ENCODE assay signal across 9 cellular contexts in the genomic region with DNA sequence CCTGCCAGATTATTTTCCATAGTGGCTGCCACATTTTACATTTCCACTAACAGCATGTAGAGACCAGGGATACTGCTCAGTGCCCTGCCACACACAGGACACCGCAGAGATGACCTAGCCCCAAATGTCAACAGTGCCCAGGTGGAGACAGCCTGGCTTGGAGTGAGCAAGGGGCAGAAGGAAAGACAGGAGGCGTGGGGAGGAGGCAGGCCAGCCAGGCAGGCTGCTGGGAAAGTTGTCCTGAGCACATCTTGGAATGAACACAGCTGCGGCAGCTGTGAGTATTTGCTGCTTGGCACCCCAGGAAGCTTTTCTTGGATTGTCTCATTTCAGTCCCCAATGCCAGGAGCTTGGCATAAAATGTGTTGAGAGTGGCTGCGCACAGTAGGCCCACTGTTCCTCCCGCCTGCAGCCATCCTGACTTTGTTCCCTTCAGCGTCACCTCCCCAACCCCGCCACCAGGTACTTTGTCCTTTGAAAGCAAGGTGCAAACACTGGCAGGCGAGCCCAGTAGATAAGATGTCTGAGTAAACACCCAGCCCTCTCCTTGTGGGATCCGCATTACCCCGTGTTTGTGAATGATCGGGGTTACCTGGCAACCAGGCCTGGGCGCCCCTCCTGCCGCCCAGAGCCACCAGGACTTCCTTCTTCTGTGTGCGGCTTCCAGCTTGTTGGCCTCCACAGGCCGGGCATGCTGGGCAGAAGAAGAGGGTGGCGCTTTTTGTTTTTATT.
DNase-seq lines count a peak whose midpoint lies in the region; ATAC-seq and TF ChIP-seq lines count a peak whose summit lies in the region.
"Had no signal": no experiment of that assay in that cellular context is flagged by ENCODE, and none has a peak within 500 bp of the region (broad histone marks: within the 10 kb centered on the region; RNA-seq: fewer than 3 reads in every experiment).

No MANE protein-coding gene starts in this region.

- H3K27ac Mint-ChIP-seq in neural crest cell (ENCODE audit: unreplicated experiment) = peak overlapping the region; percentile 60
- H3K27ac Mint-ChIP-seq: activated T-helper 17 cell treated with anti-CD3 and anti-CD28 coated beads, Interleukin-2, amount 50 U/mL, for 72 hours had no signal

- peak overlapping the region; percentile 26 to 65 (median 58) for H3K27ac ChIP-seq in esophagus squamous epithelium
- no peak overlapping the region for H3K27ac ChIP-seq in brain microvascular endothelial cell

- intact Hi-C loops in esophagus squamous epithelium (cut with DNase I) = no loop called here

- no peaks in the 10 kb centered on the region for H3K9me3 ChIP-seq in esophagus squamous epithelium

- no peak for ATAC-seq in GM21619 (IDR thresholded peaks at IDR 0.05; ENCODE audit: unreplicated experiment)
- ATAC-seq: activated T-helper 17 cell treated with anti-CD3 and anti-CD28 coated beads, Interleukin-2, amount 50 U/mL, for 72 hours had no signal

- H3K4me1 ChIP-seq in esophagus squamous epithelium = peaks cover 9 to 89% (median 32%) of the 10 kb centered on the region in 3 donors

- 56% methylated on average over 9 to 10 of the region's 16 CpGs for WGBS in esophagus squamous epithelium, 2 donors

- peaks cover 5% of the 10 kb centered on the region for H3K4me1 Mint-ChIP-seq in neural crest cell

- H3K9me3 Mint-ChIP-seq in neural crest cell = no peaks in the 10 kb centered on the region
- H3K9me3 Mint-ChIP-seq: activated T-helper 17 cell treated with anti-CD3 and anti-CD28 coated beads, Interleukin-2, amount 50 U/mL, for 72 hours had no signal

- no peak overlapping the region for H3K4me3 ChIP-seq in esophagus squamous epithelium
- no peak overlapping the region for H3K4me3 ChIP-seq in brain microvascular endothelial cell (ENCODE audit: low read depth, low read length)

- H3K27me3 Mint-ChIP-seq in neural crest cell (ENCODE audit: low read depth) = no peaks in the 10 kb centered on the region
- H3K27me3 Mint-ChIP-seq: activated T-helper 17 cell treated with anti-CD3 and anti-CD28 coated beads, Interleukin-2, amount 50 U/mL, for 72 hours had no signal

- H3K36me3 Mint-ChIP-seq in neural crest cell (ENCODE audit: low read depth) = no peaks in the 10 kb centered on the region

- in situ Hi-C loops in brain microvascular endothelial cell (cut with HindIII; ENCODE audit: low pct_ligation_motif_present, low sequenced_read_pairs) = no loop called here

- DNase-seq in Daoy (ENCODE audit: low read depth) (peak; percentile 51), NCI-H2196 treated with DMSO at 0.1 percent for 48 hours (lab: John Stamatoyannopoulos, UW; ENCODE audit: unreplicated experiment) (peak; percentile 46), esophagus squamous epithelium (lab: John Stamatoyannopoulos, UW) (no peak), neural crest cell (ENCODE audit: low read depth, low spot score) (no peak), brain microvascular endothelial cell (no peak)
- DNase-seq in activated CD4-positive, alpha-beta T cell treated with anti-CD3 and anti-CD28 coated beads for 48 hours = no peak
- DNase-seq in stimulated activated CD4-positive, alpha-beta T cell treated with anti-CD3 and anti-CD28 coated beads, Interleukin-12 subunit alpha, Interleukin-12 subunit beta, amount 100 ng/mL, for 4 hours = no peak

- H3K36me3 ChIP-seq in esophagus squamous epithelium = no peaks in the 10 kb centered on the region
- H3K36me3 ChIP-seq in brain microvascular endothelial cell (replicated peaks) = no peaks in the 10 kb centered on the region

- H3K27me3 ChIP-seq in esophagus squamous epithelium (no peaks in the 10 kb centered on the region), brain microvascular endothelial cell (replicated peaks) (no peaks in the 10 kb centered on the region)

- no peak overlapping the region for H3K4me3 Mint-ChIP-seq in neural crest cell
- H3K4me3 Mint-ChIP-seq: activated T-helper 17 cell treated with anti-CD3 and anti-CD28 coated beads, Interleukin-2, amount 50 U/mL, for 72 hours had no signal

- TF ChIP-seq CTCF in esophagus squamous epithelium (IDR thresholded peaks at IDR 0.05) (peak in 1 of 6 experiments; percentile 4), neural crest cell (conservative IDR thresholded peaks at IDR 0.05) (no peak), brain microvascular endothelial cell (IDR thresholded peaks at IDR 0.05; ENCODE audit: low read depth, low read length, missing control alignments) (no peak)

- no peak for TF ChIP-seq POLR2A in esophagus squamous epithelium (IDR thresholded peaks at IDR 0.05)

Comparison
In these comparisons a context has a peak if more than half of its experiments do, and no peak if none do; other contexts are left out.
1. DNase-seq: peak in Daoy (single experiment) and NCI-H2196 treated with DMSO at 0.1 percent for 48 hours (single experiment); none in esophagus squamous epithelium (single experiment), neural crest cell (single experiment), activated CD4-positive, alpha-beta T cell treated with anti-CD3 and anti-CD28 coated beads for 48 hours (single experiment), brain microvascular endothelial cell (single experiment) and stimulated activated CD4-positive, alpha-beta T cell treated with anti-CD3 and anti-CD28 coated beads, Interleukin-12 subunit alpha, Interleukin-12 subunit beta, amount 100 ng/mL, for 4 hours (single experiment).